ENCODE assay signal across 8 cellular contexts in the genomic region with DNA sequence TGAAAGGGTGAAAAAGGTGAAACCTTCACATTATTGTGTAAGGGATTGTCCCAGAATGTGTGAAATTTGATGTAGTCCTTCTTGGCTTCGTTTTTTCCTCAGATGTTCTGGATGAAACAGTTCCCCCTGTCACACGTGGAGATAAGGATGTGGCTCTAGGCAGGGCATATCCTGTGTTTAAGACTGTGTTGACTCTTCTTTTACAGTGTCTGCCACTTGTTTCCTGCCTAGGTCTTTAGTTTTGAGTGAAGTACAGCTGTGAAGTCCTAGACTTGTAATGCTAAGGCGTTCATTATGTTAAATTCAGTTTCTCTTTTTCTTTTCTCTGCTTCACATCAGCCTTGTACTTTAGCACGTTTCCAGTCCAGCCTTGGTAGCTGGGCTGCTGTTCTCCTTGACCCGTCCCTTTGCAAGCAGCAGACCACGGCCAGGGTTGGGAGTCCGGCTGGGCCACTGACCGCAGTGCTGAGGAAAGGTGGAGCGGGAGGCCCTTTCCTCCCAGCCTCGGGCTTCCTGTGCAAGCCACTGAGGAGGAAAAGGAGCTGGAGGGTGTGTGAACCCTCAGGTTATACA. TPM values are rescaled to one million over a fixed set of nuclear protein-coding genes. Genes with fewer than 3 reads are reported as not detected.
DNase-seq lines count a peak whose midpoint lies in the region; ATAC-seq and TF ChIP-seq lines count a peak whose summit lies in the region.

No MANE protein-coding gene starts in this region.

- TF ChIP-seq CTCF in RWPE2 (IDR thresholded peaks at IDR 0.05; ENCODE audit: poor library complexity, severe bottlenecking) (no peak), prostate gland (IDR thresholded peaks at IDR 0.05) (no peak)

- no peak overlapping the region for H3K4me3 Mint-ChIP-seq in dendritic cell treated with granulocyte-macrophage colony-stimulating factor and Interleukin-4, amounts not matched to agents 40 ng/mL and 50 ng/mL, for 4 days
- peak overlapping the region; percentile 82 for H3K4me3 Mint-ChIP-seq in natural killer cell treated with Interleukin-12 subunit alpha and Interleukin-12 subunit beta and Interleukin-15 and Interleukin-18, amount 100 ng/mL, for 72 hours

- intact Hi-C loops in dendritic cell treated with granulocyte-macrophage colony-stimulating factor and Interleukin-4, amounts not matched to agents 40 ng/mL and 50 ng/mL, for 4 days (cut with micrococcal nuclease) = no loop called here
- intact Hi-C loops in prostate gland (cut with DNase I) = no loop called here

- H3K27me3 ChIP-seq in RWPE2 (ENCODE audit: insufficient read depth, poor library complexity, severe bottlenecking) (no peaks in the 10 kb centered on the region), prostate gland (replicated peaks; ENCODE audit: insufficient read depth) (no peaks in the 10 kb centered on the region)

- DNase-seq in AML-193 (lab: John Stamatoyannopoulos, UW) (peak; percentile 50 to 69), RWPE2 (ENCODE audit: low spot score) (no peak), prostate gland (ENCODE audit: low spot score) (no peak), COLO668 (lab: John Stamatoyannopoulos, UW; ENCODE audit: unreplicated experiment) (no peak)
- DNase-seq in natural killer cell treated with Interleukin-12 subunit alpha and Interleukin-12 subunit beta and Interleukin-15 and Interleukin-18, amount 100 ng/mL, for 72 hours (ENCODE audit: low spot score) = peak; percentile 67

- H3K4me3 ChIP-seq in RWPE2 (ENCODE audit: severe bottlenecking) (no peak overlapping the region), prostate gland (no peak overlapping the region)

- TF ChIP-seq POLR2A in prostate gland (IDR thresholded peaks at IDR 0.05) = no peak

- H3K36me3 Mint-ChIP-seq in dendritic cell treated with granulocyte-macrophage colony-stimulating factor and Interleukin-4, amounts not matched to agents 40 ng/mL and 50 ng/mL, for 4 days (ENCODE audit: low read depth) = peaks cover 12% of the 10 kb centered on the region
- H3K36me3 Mint-ChIP-seq in natural killer cell treated with Interleukin-12 subunit alpha and Interleukin-12 subunit beta and Interleukin-15 and Interleukin-18, amount 100 ng/mL, for 72 hours = no peaks in the 10 kb centered on the region

- H3K9me3 Mint-ChIP-seq in dendritic cell treated with granulocyte-macrophage colony-stimulating factor and Interleukin-4, amounts not matched to agents 40 ng/mL and 50 ng/mL, for 4 days = no peaks in the 10 kb centered on the region
- H3K9me3 Mint-ChIP-seq in natural killer cell treated with Interleukin-12 subunit alpha and Interleukin-12 subunit beta and Interleukin-15 and Interleukin-18, amount 100 ng/mL, for 72 hours = no peaks in the 10 kb centered on the region

- H3K4me1 ChIP-seq in RWPE2 (ENCODE audit: insufficient read depth, poor library complexity, severe bottlenecking) = peaks cover 58% of the 10 kb centered on the region
- H3K4me1 ChIP-seq in prostate gland (replicated peaks) = peaks cover 5% of the 10 kb centered on the region

- H3K9me3 ChIP-seq in RWPE2 (ENCODE audit: severe bottlenecking) = no peaks in the 10 kb centered on the region
- H3K9me3 ChIP-seq in prostate gland = no peaks in the 10 kb centered on the region

- H3K36me3 ChIP-seq in RWPE2 (ENCODE audit: low read depth) (no peaks in the 10 kb centered on the region), prostate gland (no peaks in the 10 kb centered on the region)

- H3K27ac Mint-ChIP-seq in dendritic cell treated with granulocyte-macrophage colony-stimulating factor and Interleukin-4, amounts not matched to agents 40 ng/mL and 50 ng/mL, for 4 days = peak overlapping the region; percentile 75
- H3K27ac Mint-ChIP-seq in natural killer cell treated with Interleukin-12 subunit alpha and Interleukin-12 subunit beta and Interleukin-15 and Interleukin-18, amount 100 ng/mL, for 72 hours = peak overlapping the region; percentile 87 to 98

- peaks cover 82% of the 10 kb centered on the region for H3K4me1 Mint-ChIP-seq in dendritic cell treated with granulocyte-macrophage colony-stimulating factor and Interleukin-4, amounts not matched to agents 40 ng/mL and 50 ng/mL, for 4 days (ENCODE audit: low read depth)
- peaks cover 81 to 85% of the 10 kb centered on the region in 2 donors for H3K4me1 Mint-ChIP-seq in natural killer cell treated with Interleukin-12 subunit alpha and Interleukin-12 subunit beta and Interleukin-15 and Interleukin-18, amount 100 ng/mL, for 72 hours (ENCODE audit: low read depth in 2 of 2)

- ATAC-seq in GM18868 (IDR thresholded peaks at IDR 0.05; ENCODE audit: unreplicated experiment) (peak; percentile 68), HG03066 (IDR thresholded peaks at IDR 0.05; ENCODE audit: low read depth, unreplicated experiment) (peak; percentile 69), RWPE2 (ENCODE audit: low read depth) (no peak)
- peak; percentile 93 to 95 for ATAC-seq in natural killer cell treated with Interleukin-12 subunit alpha and Interleukin-12 subunit beta and Interleukin-15 and Interleukin-18, amount 100 ng/mL, for 72 hours

- H3K27me3 Mint-ChIP-seq in dendritic cell treated with granulocyte-macrophage colony-stimulating factor and Interleukin-4, amounts not matched to agents 40 ng/mL and 50 ng/mL, for 4 days = no peaks in the 10 kb centered on the region
- no peaks in the 10 kb centered on the region for H3K27me3 Mint-ChIP-seq in natural killer cell treated with Interleukin-12 subunit alpha and Interleukin-12 subunit beta and Interleukin-15 and Interleukin-18, amount 100 ng/mL, for 72 hours

- H3K27ac ChIP-seq in RWPE2 (ENCODE audit: poor library complexity, severe bottlenecking) (peak overlapping the region; percentile 95), prostate gland (peak overlapping the region in 1 of 2 donors; percentile 37)

- 41% methylated on average over 10 of the region's 10 CpGs for WGBS in prostate gland

RNA-seq across cellular contexts. Expression of a gene that starts 59.1 kb away (rescaled TPM):
- 10 to 100 TPM; 64.3 to 92.1 TPM for total RNA-seq in natural killer cell treated with Interleukin-12 subunit alpha and Interleukin-12 subunit beta and Interleukin-15 and Interleukin-18, amount 100 ng/mL, for 72 hours
- total RNA-seq in prostate gland = 10 to 100 TPM; 40.6 to 55.7 TPM

Comparison
In these comparisons a context has a peak if more than half of its experiments do, and no peak if none do; other contexts are left out.
1. DNase-seq: peak in AML-193 (2 of 2) and natural killer cell treated with Interleukin-12 subunit alpha and Interleukin-12 subunit beta and Interleukin-15 and Interleukin-18, amount 100 ng/mL, for 72 hours (single experiment); none in RWPE2 (single experiment), prostate gland (single experiment) and COLO668 (single experiment).